In the genomic region with DNA sequence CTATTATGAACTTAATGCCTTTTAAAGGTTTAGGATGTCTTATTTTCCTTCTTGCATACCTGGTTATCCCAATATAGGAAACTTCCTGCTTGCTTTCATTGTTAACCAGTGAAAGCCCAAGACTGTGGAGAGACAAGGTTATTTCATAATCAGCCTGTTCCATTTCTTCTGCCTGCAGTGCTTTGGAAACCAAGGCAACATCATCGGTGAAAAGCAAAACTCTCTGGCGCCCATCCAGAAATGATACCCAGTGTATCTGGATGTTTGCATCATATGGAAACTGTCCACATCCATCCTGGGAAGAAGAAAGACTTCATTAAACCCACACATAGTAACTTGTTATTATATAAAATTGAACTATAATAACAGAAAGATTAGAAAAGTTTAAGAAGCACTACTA, we compare ENCODE assay signal across 13 cellular contexts.
DNase-seq lines count a peak whose midpoint lies in the region; ATAC-seq and TF ChIP-seq lines count a peak whose summit lies in the region.
"Had no signal": no experiment of that assay in that cellular context is flagged by ENCODE, and none has a peak within 500 bp of the region (broad histone marks: within the 10 kb centered on the region; RNA-seq: fewer than 3 reads in every experiment).

No MANE protein-coding gene starts in this region.

- H3K27me3 ChIP-seq in SK-N-SH (ENCODE audit: insufficient read depth): no peaks in the 10 kb centered on the region

- no peak overlapping the region for H2AFZ ChIP-seq in SK-N-SH (ENCODE audit: low read depth)

- H3K4me3 Mint-ChIP-seq in T-helper 1 cell treated with Interleukin-12 subunit alpha and Interleukin-12 subunit beta and Interleukin-4 antibody, amounts not matched to agents 30 μg/mL and 1 μg/mL, for 36 hours: no peak overlapping the region
- H3K4me3 Mint-ChIP-seq: CD14-positive monocyte had no signal

- no peak overlapping the region for H3K4me2 ChIP-seq in SK-N-SH

- peaks cover 29% of the 10 kb centered on the region for H3K9me3 Mint-ChIP-seq in T-helper 1 cell treated with Interleukin-12 subunit alpha and Interleukin-12 subunit beta and Interleukin-4 antibody, amounts not matched to agents 30 μg/mL and 1 μg/mL, for 36 hours

- no peak overlapping the region for H3K27ac ChIP-seq in SK-N-SH (ENCODE audit: low read depth in 2 of 2, low read length in 1 of 2)

- no peaks in the 10 kb centered on the region for H3K9me3 ChIP-seq in SK-N-SH

- no peaks in the 10 kb centered on the region for H3K9me2 ChIP-seq in SK-N-SH

- no peak for TF ChIP-seq EP300 in SK-N-SH (IDR thresholded peaks at IDR 0.05; ENCODE audit: borderline replicate concordance in 1 of 2, low read depth in 1 of 2, low read length in 1 of 2)

- H3K36me3 Mint-ChIP-seq in T-helper 1 cell treated with Interleukin-12 subunit alpha and Interleukin-12 subunit beta and Interleukin-4 antibody, amounts not matched to agents 30 μg/mL and 1 μg/mL, for 36 hours (ENCODE audit: low read depth): peaks cover 53% of the 10 kb centered on the region

- TF ChIP-seq RAD21 in SK-N-SH (IDR thresholded peaks at IDR 0.05; ENCODE audit: low read length): no peak

- H3K4me1 Mint-ChIP-seq in T-helper 1 cell treated with Interleukin-12 subunit alpha and Interleukin-12 subunit beta and Interleukin-4 antibody, amounts not matched to agents 30 μg/mL and 1 μg/mL, for 36 hours (ENCODE audit: low read depth): peaks cover 15% of the 10 kb centered on the region
- H3K4me1 Mint-ChIP-seq: CD14-positive monocyte had no signal

- TF ChIP-seq CTCF in SK-N-SH (IDR thresholded peaks at IDR 0.05) (no peak), epithelial cell of esophagus (IDR thresholded peaks at IDR 0.05; ENCODE audit: insufficient read depth, low read depth, low read length, missing control alignments) (no peak), GM13977 (IDR thresholded peaks at IDR 0.05; ENCODE audit: extremely low read depth, insufficient read depth, missing control alignments) (no peak)

- no peaks in the 10 kb centered on the region for H3K79me2 ChIP-seq in SK-N-SH (ENCODE audit: insufficient read depth)

- in situ Hi-C loops in GM13977 (cut with MboI; ENCODE audit: low pct_unique_long_range_greater_than_20kb, low sequenced_read_pairs, unreplicated experiment): no loop called here

- ATAC-seq in SK-N-SH treated with all-trans-retinoic acid at 6 μM for 48 hours (no peak), HG03025 (IDR thresholded peaks at IDR 0.05; ENCODE audit: low FRiP score, unreplicated experiment) (no peak), HG02588 (IDR thresholded peaks at IDR 0.05; ENCODE audit: unreplicated experiment) (no peak)

- no peaks in the 10 kb centered on the region for H3K27me3 Mint-ChIP-seq in T-helper 1 cell treated with Interleukin-12 subunit alpha and Interleukin-12 subunit beta and Interleukin-4 antibody, amounts not matched to agents 30 μg/mL and 1 μg/mL, for 36 hours (ENCODE audit: low read depth)

- CTCF ChIA-PET in SK-N-SH (lab: Yijun Ruan, JAX): no interaction called here

- H3K4me3 ChIP-seq in SK-N-SH (ENCODE audit: low read depth in 2 of 2, low read length in 1 of 2) (no peak overlapping the region), epithelial cell of esophagus (ENCODE audit: low read length) (no peak overlapping the region)

- peak overlapping the region; percentile 79 for H3K27ac Mint-ChIP-seq in T-helper 1 cell treated with Interleukin-12 subunit alpha and Interleukin-12 subunit beta and Interleukin-4 antibody, amounts not matched to agents 30 μg/mL and 1 μg/mL, for 36 hours

- 77% methylated on average over 2 of the region's 2 CpGs for WGBS in SK-N-SH (ENCODE audit: low lambda C conversion rate)

- no peaks in the 10 kb centered on the region for H4K20me1 ChIP-seq in SK-N-SH (ENCODE audit: insufficient read depth)

- H3K9ac ChIP-seq in SK-N-SH: no peak overlapping the region

- DNase-seq in SK-N-SH: peak; percentile 5
- peak; percentile 5 for DNase-seq in M059J (ENCODE audit: low read depth)
- DNase-seq in epithelial cell of esophagus (ENCODE audit: low read depth): peak; percentile 56
- no peak for DNase-seq in GM13977 (ENCODE audit: low spot score)
- DNase-seq: DMS79, HCEC 1CT, NCI-H2171, SIG-M5 had no signal

- peaks cover 41 to 71% of the 10 kb centered on the region in 2 experiments for H3K36me3 ChIP-seq in SK-N-SH (replicated peaks in 1 of 2; ENCODE audit: control insufficient read depth in 1 of 2, insufficient read depth in 2 of 2, low read length in 1 of 2)

- H3K4me1 ChIP-seq in SK-N-SH (ENCODE audit: control insufficient read depth in 1 of 2, insufficient read depth in 2 of 2, low read depth in 1 of 2, low read length in 1 of 2): no peaks in the 10 kb centered on the region; a peak in 1 of 4 replicates

- no peaks in the 10 kb centered on the region for H3F3A ChIP-seq in SK-N-SH (replicated peaks; ENCODE audit: insufficient read depth)

- POLR2A ChIA-PET in SK-N-SH (lab: Yijun Ruan, JAX): no interaction called here

TF ChIP-seq in SK-N-SH, 30 proteins besides CTCF, POLR2A, EP300 and RAD21:
- TF ChIP-seq GABPA (IDR thresholded peaks at IDR 0.05; ENCODE audit: low read depth) (no peak), SMC3 (IDR thresholded peaks at IDR 0.05; ENCODE audit: low read depth, low read length) (no peak), RFX5 (IDR thresholded peaks at IDR 0.05; ENCODE audit: low read length) (no peak), TAF1 (IDR thresholded peaks at IDR 0.05; ENCODE audit: borderline replicate concordance, low read depth, low read length) (no peak), GATA2 (CRISPR knock-in tag; IDR thresholded peaks at IDR 0.05) (no peak), NFIC (IDR thresholded peaks at IDR 0.05; ENCODE audit: borderline replicate concordance) (no peak), RXRA (IDR thresholded peaks at IDR 0.05; ENCODE audit: borderline replicate concordance, low read depth) (no peak), JUND (IDR thresholded peaks at IDR 0.05) (no peak)
- TF ChIP-seq, protein P1, sequence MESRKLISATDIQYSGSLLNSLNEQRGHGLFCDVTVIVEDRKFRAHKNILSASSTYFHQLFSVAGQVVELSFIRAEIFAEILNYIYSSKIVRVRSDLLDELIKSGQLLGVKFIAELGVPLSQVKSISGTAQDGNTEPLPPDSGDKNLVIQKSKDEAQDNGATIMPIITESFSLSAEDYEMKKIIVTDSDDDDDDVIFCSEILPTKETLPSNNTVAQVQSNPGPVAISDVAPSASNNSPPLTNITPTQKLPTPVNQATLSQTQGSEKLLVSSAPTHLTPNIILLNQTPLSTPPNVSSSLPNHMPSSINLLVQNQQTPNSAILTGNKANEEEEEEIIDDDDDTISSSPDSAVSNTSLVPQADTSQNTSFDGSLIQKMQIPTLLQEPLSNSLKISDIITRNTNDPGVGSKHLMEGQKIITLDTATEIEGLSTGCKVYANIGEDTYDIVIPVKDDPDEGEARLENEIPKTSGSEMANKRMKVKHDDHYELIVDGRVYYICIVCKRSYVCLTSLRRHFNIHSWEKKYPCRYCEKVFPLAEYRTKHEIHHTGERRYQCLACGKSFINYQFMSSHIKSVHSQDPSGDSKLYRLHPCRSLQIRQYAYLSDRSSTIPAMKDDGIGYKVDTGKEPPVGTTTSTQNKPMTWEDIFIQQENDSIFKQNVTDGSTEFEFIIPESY (IDR thresholded peaks at IDR 0.05; ENCODE audit: borderline replicate concordance, low read depth): no peak
- TF ChIP-seq, protein P2, sequence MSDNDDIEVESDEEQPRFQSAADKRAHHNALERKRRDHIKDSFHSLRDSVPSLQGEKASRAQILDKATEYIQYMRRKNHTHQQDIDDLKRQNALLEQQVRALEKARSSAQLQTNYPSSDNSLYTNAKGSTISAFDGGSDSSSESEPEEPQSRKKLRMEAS (IDR thresholded peaks at IDR 0.05; ENCODE audit: low read depth): no peak

TF ChIP-seq in SK-N-SH treated with all-trans-retinoic acid at 6 μM for 48 hours, 23 proteins besides CTCF, POLR2A, EP300 and RAD21 (continues in another document):
- no peak for TF ChIP-seq CREB5 (CRISPR knock-in tag; IDR thresholded peaks at IDR 0.05; ENCODE audit: low read depth)
- TF ChIP-seq, protein P3, sequence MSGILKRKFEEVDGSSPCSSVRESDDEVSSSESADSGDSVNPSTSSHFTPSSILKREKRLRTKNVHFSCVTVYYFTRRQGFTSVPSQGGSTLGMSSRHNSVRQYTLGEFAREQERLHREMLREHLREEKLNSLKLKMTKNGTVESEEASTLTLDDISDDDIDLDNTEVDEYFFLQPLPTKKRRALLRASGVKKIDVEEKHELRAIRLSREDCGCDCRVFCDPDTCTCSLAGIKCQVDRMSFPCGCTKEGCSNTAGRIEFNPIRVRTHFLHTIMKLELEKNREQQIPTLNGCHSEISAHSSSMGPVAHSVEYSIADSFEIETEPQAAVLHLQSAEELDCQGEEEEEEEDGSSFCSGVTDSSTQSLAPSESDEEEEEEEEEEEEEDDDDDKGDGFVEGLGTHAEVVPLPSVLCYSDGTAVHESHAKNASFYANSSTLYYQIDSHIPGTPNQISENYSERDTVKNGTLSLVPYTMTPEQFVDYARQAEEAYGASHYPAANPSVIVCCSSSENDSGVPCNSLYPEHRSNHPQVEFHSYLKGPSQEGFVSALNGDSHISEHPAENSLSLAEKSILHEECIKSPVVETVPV (CRISPR knock-in tag; IDR thresholded peaks at IDR 0.05): no peak
- no peak for TF ChIP-seq ISL1 (CRISPR knock-in tag; IDR thresholded peaks at IDR 0.05)
